Comparison of ENCODE assay signal across 18 cellular contexts in genomic region chr13:76637651-76638111, GRCh38.
DNase-seq lines count a peak whose midpoint lies in the region; ATAC-seq and TF ChIP-seq lines count a peak whose summit lies in the region.
"Had no signal": no experiment of that assay in that cellular context is flagged by ENCODE, and none has a peak within 500 bp of the region (broad histone marks: within the 10 kb centered on the region; RNA-seq: fewer than 3 reads in every experiment).

No MANE protein-coding gene starts in this region.

- no peak overlapping the region for H3K14ac ChIP-seq in IMR-90 (replicated peaks; ENCODE audit: low read depth, low read length)

- H2AK5ac ChIP-seq in IMR-90 (ENCODE audit: low read depth, low read length) = no peak overlapping the region

- H3K9ac ChIP-seq in IMR-90 (ENCODE audit: low read depth, low read length) = no peak overlapping the region

- H3K4ac ChIP-seq in IMR-90 (ENCODE audit: low read depth, low read length) = no peak overlapping the region

- no peak overlapping the region for H2BK15ac ChIP-seq in IMR-90 (ENCODE audit: low read depth, low read length)

- no peak overlapping the region for H2AK9ac ChIP-seq in IMR-90 (replicated peaks; ENCODE audit: low read depth, low read length, poor library complexity)

- no peak for TF ChIP-seq EP300 in stomach (IDR thresholded peaks at IDR 0.05)

- H3K79me1 ChIP-seq in IMR-90 (ENCODE audit: low read depth in 1 of 2, low read length in 2 of 2) = no peaks in the 10 kb centered on the region

- POLR2A ChIA-PET in IMR-90 (lab: Charles Lee; ENCODE audit: unreplicated experiment) = no interaction called here

- H4K91ac ChIP-seq in IMR-90 (ENCODE audit: insufficient read depth, low read depth, low read length) = no peak overlapping the region

- H2BK5ac ChIP-seq in IMR-90 (ENCODE audit: low read depth, low read length, poor library complexity, severe bottlenecking) = no peak overlapping the region

- intact Hi-C loops in IMR-90 (cut with micrococcal nuclease) = no loop called here
- intact Hi-C loops in aorta (cut with DNase I) = loop anchor here in 1 of 2 donors (10.0 kb wide), 1 partner anchor 247 kb away; the partner anchor contains the start of gene KCTD12
- intact Hi-C loops in stomach (cut with DNase I; ENCODE audit: low total_unique reads) = no loop called here

- no peak overlapping the region for H4K5ac ChIP-seq in IMR-90 (ENCODE audit: low read depth, low read length)

- in situ Hi-C loops in IMR-90 (cut with MboI; ENCODE audit: low sequenced_read_pairs) = no loop called here

- H4K20me1 ChIP-seq in IMR-90 (ENCODE audit: insufficient read depth, low read length) = no peaks in the 10 kb centered on the region

- CTCF ChIA-PET in IMR-90 (lab: Yijun Ruan, JAX) = no interaction called here

- WGBS in IMR-90 (ENCODE audit: extremely low coverage in 2 of 2, insufficient read length in 1 of 2), 2 experiments = no CpG with 5 or more reads among the region's 2 CpGs
- 5% methylated on average over 2 of the region's 2 CpGs for WGBS in aorta, 2 donors
- 46 to 73% (median 70%) methylated on average over 2 of the region's 2 CpGs for WGBS in stomach, 5 donors

- H3K27me3 ChIP-seq in IMR-90 (ENCODE audit: control insufficient read depth, insufficient read depth, low read length) (peaks cover 3% of the 10 kb centered on the region), aorta (ENCODE audit: control insufficient read depth in 1 of 2, insufficient read depth in 2 of 2, low read length in 1 of 2) (no peaks in the 10 kb centered on the region), stomach (no peaks in the 10 kb centered on the region)
- H3K27me3 ChIP-seq: vagina had no signal

- no peak overlapping the region for H4K8ac ChIP-seq in IMR-90 (ENCODE audit: low read depth in 2 of 2, low read length in 2 of 2)

- H2BK120ac ChIP-seq in IMR-90 (ENCODE audit: low read depth, low read length) = no peak overlapping the region

- no peak for TF ChIP-seq RAD21 in IMR-90 (IDR thresholded peaks at IDR 0.05; ENCODE audit: low read length)

- H3K4me1 ChIP-seq in IMR-90 (ENCODE audit: control insufficient read depth, insufficient read depth, low read length) = peaks cover 4% of the 10 kb centered on the region; the same call in 1 of the 2 replicates
- H3K4me1 ChIP-seq in aorta (ENCODE audit: control insufficient read depth in 1 of 2, insufficient read depth in 2 of 2, low read length in 2 of 2) = peaks cover 0 to 2% of the 10 kb centered on the region in 2 donors
- H3K4me1 ChIP-seq in stomach = peaks cover 0 to 8% (median 4%) of the 10 kb centered on the region in 4 donors

- H2AFZ ChIP-seq in IMR-90 (replicated peaks; ENCODE audit: low read length, poor library complexity) = no peak overlapping the region

- no TSS peak for BruUV-seq in IMR-90 (replicated peaks; lab: Mats Ljungman, UMichigan)

- dilution Hi-C loops in IMR-90 (cut with HindIII; ENCODE audit: low sequenced_read_pairs, unreplicated experiment) = no loop called here

- H3K23ac ChIP-seq in IMR-90 (ENCODE audit: low read depth, low read length) = no peak overlapping the region

- ATAC-seq in IMR-90 (ENCODE audit: low read depth) (no peak), aorta (ENCODE audit: low FRiP score) (no peak)
- ATAC-seq: PC-3 had no signal

- H3K27ac ChIP-seq in IMR-90 (ENCODE audit: insufficient read depth, low read length) (no peak overlapping the region), aorta (ENCODE audit: low read depth in 1 of 2, low read length in 2 of 2) (peak overlapping the region; percentile 42 to 43), stomach (no peak overlapping the region)
- H3K27ac ChIP-seq: C4-2B, HL-60, vagina had no signal

- no peaks in the 10 kb centered on the region for H3K9me3 ChIP-seq in IMR-90 (ENCODE audit: control insufficient read depth, insufficient read depth, low read length)
- no peaks in the 10 kb centered on the region for H3K9me3 ChIP-seq in aorta (ENCODE audit: control insufficient read depth, low read length)
- no peaks in the 10 kb centered on the region for H3K9me3 ChIP-seq in stomach
- H3K9me3 ChIP-seq: vagina had no signal

- H3K36me3 ChIP-seq in IMR-90 (ENCODE audit: control insufficient read depth, insufficient read depth, low read length) (no peaks in the 10 kb centered on the region), aorta (ENCODE audit: control insufficient read depth in 1 of 2, insufficient read depth in 2 of 2, low read length in 1 of 2) (no peaks in the 10 kb centered on the region), stomach (no peaks in the 10 kb centered on the region)
- H3K36me3 ChIP-seq: vagina had no signal

- TF ChIP-seq CTCF in IMR-90 (conservative IDR thresholded peaks at IDR 0.05; ENCODE audit: low read depth, low read length) (no peak), cardiac fibroblast (IDR thresholded peaks at IDR 0.05; ENCODE audit: low read depth, low read length) (no peak), stomach (IDR thresholded peaks at IDR 0.05) (no peak)

- no peak for TF ChIP-seq POLR2A in IMR-90 (IDR thresholded peaks at IDR 0.05; ENCODE audit: low read depth, low read length)
- TF ChIP-seq POLR2A in stomach (IDR thresholded peaks at IDR 0.05) = no peak

- DNase-seq in IMR-90 (peak; percentile 1), cardiac fibroblast (ENCODE audit: low read depth in 2 of 2) (peak; percentile 41 to 87), glomerular endothelial cell (ENCODE audit: extremely low read depth, low read depth, low spot score) (peak; percentile 10), aorta (no peak), stomach (no peak), GM19240 (ENCODE audit: insufficient read length, low spot score) (no peak), hypothalamus (lab: John Stamatoyannopoulos, UW) (no peak)
- DNase-seq: activated CD4-positive, alpha-beta memory T cell treated with anti-CD3 and anti-CD28 coated beads for 36 hours; amygdala; DMS79 treated with DMSO at 0.1 percent for 48 hours; NCI-H146; NCI-H524 treated with DMSO at 0.1 percent for 48 hours; nucleus accumbens; PC-3; small intestine had no signal

- no peak overlapping the region for H3K4me3 ChIP-seq in IMR-90 (ENCODE audit: insufficient read depth, low read depth, low read length)
- H3K4me3 ChIP-seq in cardiac fibroblast (replicated peaks in 1 of 2; ENCODE audit: low read depth in 2 of 2, low read length in 2 of 2) = no peak overlapping the region
- H3K4me3 ChIP-seq in aorta (ENCODE audit: low read length in 2 of 2) = no peak overlapping the region
- H3K4me3 ChIP-seq in stomach = no peak overlapping the region
- H3K4me3 ChIP-seq: vagina had no signal

- H3K4me2 ChIP-seq in IMR-90 (ENCODE audit: low read depth, low read length) = no peak overlapping the region; the same call in 1 of the 2 replicates

- no peak overlapping the region for H3K18ac ChIP-seq in IMR-90 (ENCODE audit: low read depth, low read length)

- no peak overlapping the region for H3K56ac ChIP-seq in IMR-90 (ENCODE audit: extremely low read depth, insufficient read depth, low read length)

- no peak overlapping the region for H2BK20ac ChIP-seq in IMR-90 (ENCODE audit: low read depth, low read length)

- H3K9me1 ChIP-seq in IMR-90 (ENCODE audit: insufficient read depth, low read length) = no peaks in the 10 kb centered on the region

TF ChIP-seq in IMR-90, 13 proteins besides CTCF, POLR2A, EP300 and RAD21:
- TF ChIP-seq CHD1 (IDR thresholded peaks at IDR 0.05; ENCODE audit: low read depth, low read length) (no peak), MAZ (IDR thresholded peaks at IDR 0.05; ENCODE audit: borderline replicate concordance, low read depth, low read length) (no peak), SMC3 (IDR thresholded peaks at IDR 0.05; ENCODE audit: low read depth, low read length) (no peak), ELK1 (IDR thresholded peaks at IDR 0.05; ENCODE audit: borderline replicate concordance, low read depth, low read length) (no peak), NFE2L2 (IDR thresholded peaks at IDR 0.05; ENCODE audit: low read depth, low read length) (no peak), FOS (IDR thresholded peaks at IDR 0.05; ENCODE audit: low read depth, low read length) (no peak), BHLHE40 (IDR thresholded peaks at IDR 0.05; ENCODE audit: low read depth, low read length) (no peak), RCOR1 (IDR thresholded peaks at IDR 0.05; ENCODE audit: insufficient replicate concordance, low read length) (no peak), MAFK (IDR thresholded peaks at IDR 0.05; ENCODE audit: low read depth, low read length) (no peak), RFX5 (IDR thresholded peaks at IDR 0.05; ENCODE audit: low read depth, low read length) (no peak)

Comparison
In these comparisons a context has a peak if more than half of its experiments do, and no peak if none do; other contexts are left out.
1. DNase-seq: peak in IMR-90 (single experiment), cardiac fibroblast (2 of 2) and glomerular endothelial cell (single experiment); none in aorta (0 of 2), stomach (single experiment), GM19240 (single experiment) and hypothalamus (0 of 51).
2. H3K27ac ChIP-seq: peak in aorta (2 of 2); none in IMR-90 (single experiment) and stomach (0 of 5).